Comparison of ENCODE assay signal across 8 cellular contexts in genomic region chr2:200713704-200714064, GRCh38.
A peak's percentile ranks its signal among the peaks of the same experiment; 100 is the strongest.
DNase-seq lines count a peak whose midpoint lies in the region; ATAC-seq and TF ChIP-seq lines count a peak whose summit lies in the region.

No MANE protein-coding gene starts in this region.

- H3K27ac ChIP-seq in lung (ENCODE audit: low read depth in 1 of 2, low read length in 1 of 2) (peak overlapping the region; percentile 5 to 52), thoracic aorta (peak overlapping the region; percentile 9 to 49)

- 90% methylated on average over 4 of the region's 4 CpGs for WGBS in lung, 2 donors

- peaks cover 24% of the 10 kb centered on the region for H3K4me1 Mint-ChIP-seq in T-helper 1 cell treated with Interleukin-12 subunit alpha and Interleukin-12 subunit beta and Interleukin-4 antibody, amounts not matched to agents 30 μg/mL and 1 μg/mL, for 36 hours (ENCODE audit: low read depth)

- peaks cover 6% of the 10 kb centered on the region for H3K9me3 Mint-ChIP-seq in T-helper 1 cell treated with Interleukin-12 subunit alpha and Interleukin-12 subunit beta and Interleukin-4 antibody, amounts not matched to agents 30 μg/mL and 1 μg/mL, for 36 hours
- H3K9me3 Mint-ChIP-seq in activated naive CD4-positive, alpha-beta T cell treated with anti-CD3 and anti-CD28 coated beads, Interleukin-2, amount 50 U/mL, for 72 hours, result peaks cover 3 to 13% of the 10 kb centered on the region in 2 donors

- ATAC-seq in activated naive CD4-positive, alpha-beta T cell treated with anti-CD3 and anti-CD28 coated beads, Interleukin-2, amount 50 U/mL, for 72 hours, result no peak
- no peak for ATAC-seq in lung (ENCODE audit: insufficient read depth, low FRiP score)
- ATAC-seq in thoracic aorta (ENCODE audit: insufficient number of reproducible peaks, low FRiP score, low read depth), result no peak
- ATAC-seq in GM18868 (IDR thresholded peaks at IDR 0.05; ENCODE audit: unreplicated experiment), result no peak
- no peak for ATAC-seq in activated CD4-positive, CD25-positive, alpha-beta regulatory T cell treated with anti-CD3 and anti-CD28 coated beads, Interleukin-2, amount 50 U/mL, for 24 hours

- H3K9me3 ChIP-seq in lung (ENCODE audit: control insufficient read depth in 2 of 2, insufficient read depth in 1 of 2, low read length in 1 of 2), result no peaks in the 10 kb centered on the region
- H3K9me3 ChIP-seq in thoracic aorta, result no peaks in the 10 kb centered on the region

- no peak for DNase-seq in T-helper 1 cell
- peak in 1 of 2 donors; percentile 71 for DNase-seq in activated naive CD4-positive, alpha-beta T cell treated with anti-CD3 and anti-CD28 coated beads, Interleukin-2, amount 50 U/mL, for 72 hours (ENCODE audit: low spot score in 2 of 2)
- DNase-seq in lung (ENCODE audit: low spot score), result no peak
- DNase-seq in thoracic aorta (ENCODE audit: low spot score), result no peak
- DNase-seq in RPMI8226, result no peak

- no peaks in the 10 kb centered on the region for H3K4me1 ChIP-seq in lung (ENCODE audit: control insufficient read depth in 2 of 2, insufficient read depth in 2 of 2, low read length in 2 of 2)
- no peaks in the 10 kb centered on the region for H3K4me1 ChIP-seq in thoracic aorta (ENCODE audit: control insufficient read depth in 1 of 2, low read depth in 2 of 2)

- H3K4me3 ChIP-seq in lung (no peak overlapping the region), thoracic aorta (peak overlapping the region; percentile 65)

- TF ChIP-seq CTCF in lung (IDR thresholded peaks at IDR 0.05; ENCODE audit: control extremely low read depth, extremely low read depth), result no peak
- no peak for TF ChIP-seq CTCF in thoracic aorta (IDR thresholded peaks at IDR 0.05)

- H3K36me3 Mint-ChIP-seq in T-helper 1 cell treated with Interleukin-12 subunit alpha and Interleukin-12 subunit beta and Interleukin-4 antibody, amounts not matched to agents 30 μg/mL and 1 μg/mL, for 36 hours (ENCODE audit: low read depth), result peaks cover 2% of the 10 kb centered on the region
- H3K36me3 Mint-ChIP-seq in activated naive CD4-positive, alpha-beta T cell treated with anti-CD3 and anti-CD28 coated beads, Interleukin-2, amount 50 U/mL, for 72 hours, result peaks cover 0 to 14% of the 10 kb centered on the region in 2 donors

- no peaks in the 10 kb centered on the region for H3K27me3 ChIP-seq in lung (ENCODE audit: control insufficient read depth, insufficient read depth)
- H3K27me3 ChIP-seq in thoracic aorta (replicated peaks; ENCODE audit: insufficient read depth), result no peaks in the 10 kb centered on the region

- H3K36me3 ChIP-seq in lung (ENCODE audit: control insufficient read depth in 2 of 2, insufficient read depth in 2 of 2, low read length in 2 of 2) (no peaks in the 10 kb centered on the region), thoracic aorta (no peaks in the 10 kb centered on the region)

- H3K27ac Mint-ChIP-seq in T-helper 1 cell treated with Interleukin-12 subunit alpha and Interleukin-12 subunit beta and Interleukin-4 antibody, amounts not matched to agents 30 μg/mL and 1 μg/mL, for 36 hours, result peak overlapping the region; percentile 100
- peak overlapping the region; percentile 98 to 99 for H3K27ac Mint-ChIP-seq in activated naive CD4-positive, alpha-beta T cell treated with anti-CD3 and anti-CD28 coated beads, Interleukin-2, amount 50 U/mL, for 72 hours

- H3K27me3 Mint-ChIP-seq in T-helper 1 cell treated with Interleukin-12 subunit alpha and Interleukin-12 subunit beta and Interleukin-4 antibody, amounts not matched to agents 30 μg/mL and 1 μg/mL, for 36 hours (ENCODE audit: low read depth), result no peaks in the 10 kb centered on the region

- peak overlapping the region; percentile 79 for H3K4me3 Mint-ChIP-seq in T-helper 1 cell treated with Interleukin-12 subunit alpha and Interleukin-12 subunit beta and Interleukin-4 antibody, amounts not matched to agents 30 μg/mL and 1 μg/mL, for 36 hours
